In genomic region chr5:83726912-83727311, GRCh38 we compare ENCODE assay signal across 19 cellular contexts.
"Had no signal": no experiment of that assay in that cellular context is flagged by ENCODE, and none has a peak within 500 bp of the region (broad histone marks: within the 10 kb centered on the region; RNA-seq: fewer than 3 reads in every experiment).

No MANE protein-coding gene starts in this region.

- H3K27me3 ChIP-seq: hepatocyte had no signal

- ATAC-seq: gastroesophageal sphincter; left cardiac atrium; mucosa of descending colon; naive thymus-derived CD8-positive, alpha-beta T cell; sciatic nerve had no signal

- DNase-seq: activated B cell treated with CpG ODN at 0.5 μM for 24 hours; activated naive CD4-positive, alpha-beta T cell treated with anti-CD3 and anti-CD28 coated beads, Interleukin-2, amount 10 ng/mL, durations not matched to agents 7 days and 5 days; amygdala; effector CD4-positive, alpha-beta T cell; left cardiac atrium; mucosa of descending colon; naive thymus-derived CD8-positive, alpha-beta T cell; posterior cingulate gyrus; stimulated activated CD4-positive, alpha-beta T cell treated with anti-CD3 and anti-CD28 coated beads, Interleukin-2, amount 100 ng/mL, for 24 hours; stimulated activated naive CD4-positive, alpha-beta T cell; substantia nigra; T-helper 2 cell; transverse colon had no signal

- H3K27ac ChIP-seq: gastroesophageal sphincter, hepatocyte, neutrophil, transverse colon had no signal

- H3K36me3 ChIP-seq: gastroesophageal sphincter, neutrophil, transverse colon had no signal

- H3K4me3 ChIP-seq: gastroesophageal sphincter, hepatocyte, mucosa of descending colon, transverse colon had no signal

- FAIRE-seq: colon, TTC549 had no signal
